Comparison of ENCODE assay signal across 8 cellular contexts in the genomic region with DNA sequence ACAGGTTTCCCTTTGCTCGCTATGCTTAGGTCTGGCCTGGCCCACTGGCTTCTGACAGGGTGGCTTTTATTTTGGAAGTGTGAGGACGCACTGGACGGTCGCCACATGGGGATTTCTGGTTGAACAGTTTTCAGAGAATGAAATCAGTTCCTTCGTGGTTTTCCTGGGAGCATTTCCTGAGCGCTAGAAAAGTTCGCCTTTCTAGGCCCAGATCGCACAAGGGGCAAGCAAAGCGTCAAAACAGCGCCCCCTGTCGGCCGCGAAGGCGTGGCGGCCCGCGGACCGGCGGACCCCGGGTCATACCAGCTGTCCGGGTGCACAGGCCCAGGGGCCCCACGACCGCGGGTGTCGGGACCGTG. TPM values are rescaled to one million over a fixed set of nuclear protein-coding genes. Genes with fewer than 3 reads are reported as not detected.
A peak's percentile ranks its signal among the peaks of the same experiment; 100 is the strongest.
DNase-seq lines count a peak whose midpoint lies in the region; ATAC-seq and TF ChIP-seq lines count a peak whose summit lies in the region.

No MANE protein-coding gene starts in this region.

- peak in 2 of 3 donors; percentile 58 to 66 for TF ChIP-seq CTCF in omental fat pad (IDR thresholded peaks at IDR 0.05)

- DNase-seq in GDM1 (lab: John Stamatoyannopoulos, UW): peak; percentile 19
- DNase-seq in OCI-M1 (lab: John Stamatoyannopoulos, UW): peak; percentile 90
- peak; percentile 83 for DNase-seq in activated gamma-delta T cell treated with Interleukin-2 at 50 U/mL for 16 hours
- peak; percentile 81 for DNase-seq in germinal center (ENCODE audit: low spot score)
- DNase-seq in omental fat pad (ENCODE audit: low spot score): peak; percentile 67
- DNase-seq in superior temporal gyrus (ENCODE audit: extremely low spot score): peak; percentile 70
- DNase-seq in NCI-H69 (lab: John Stamatoyannopoulos, UW): no peak

- ATAC-seq in HG02610 (IDR thresholded peaks at IDR 0.05; ENCODE audit: unreplicated experiment) (peak; percentile 51), omental fat pad (ENCODE audit: low FRiP score) (peak; percentile 26)

RNA-seq across cellular contexts. Expression of a gene that starts 12.7 kb away (rescaled TPM):
- total RNA-seq in omental fat pad: 10 to 100 TPM in 3 of 4 donors, 1 to 10 TPM in 1; 7.0 to 24.6 (median 11.0) TPM
